24 cellular contexts compared by ENCODE assay signal in the genomic region with DNA sequence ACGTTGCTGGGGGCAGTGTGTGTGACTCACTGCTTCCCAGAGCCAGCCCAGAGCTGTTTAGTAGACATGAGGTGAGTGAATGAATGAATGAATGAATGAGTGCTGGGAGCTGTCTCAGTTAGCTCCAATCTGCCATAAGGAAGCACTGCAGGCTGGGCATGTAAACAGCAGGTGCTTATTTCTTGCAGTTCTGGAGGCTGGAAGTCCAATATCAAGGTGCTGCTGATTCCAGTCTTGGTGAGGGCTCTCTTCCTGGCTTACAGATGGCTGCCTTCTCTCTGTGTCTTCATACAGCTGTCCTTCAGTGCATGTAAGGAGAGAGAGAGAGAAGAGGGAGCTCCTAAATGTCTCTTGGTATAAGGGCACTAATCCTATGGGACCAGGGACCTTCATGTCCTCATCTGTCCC. TPM values are rescaled to one million over a fixed set of nuclear protein-coding genes. Genes with fewer than 3 reads are reported as not detected.
DNase-seq lines count a peak whose midpoint lies in the region; ATAC-seq and TF ChIP-seq lines count a peak whose summit lies in the region.
"Had no signal": no experiment of that assay in that cellular context is flagged by ENCODE, and none has a peak within 500 bp of the region (broad histone marks: within the 10 kb centered on the region; RNA-seq: fewer than 3 reads in every experiment).

No MANE protein-coding gene starts in this region.

- H3K4me3 Mint-ChIP-seq in T-helper 1 cell treated with Interleukin-12 subunit alpha and Interleukin-12 subunit beta and Interleukin-4 antibody, amounts not matched to agents 30 μg/mL and 1 μg/mL, for 36 hours: no peak overlapping the region
- H3K4me3 Mint-ChIP-seq in CD4-positive, alpha-beta T cell: peak overlapping the region; percentile 61
- H3K4me3 Mint-ChIP-seq in activated T-helper 17 cell treated with anti-CD3 and anti-CD28 coated beads, Interleukin-2, amount 50 U/mL, for 72 hours: no peak overlapping the region
- no peak overlapping the region for H3K4me3 Mint-ChIP-seq in neural crest cell
- H3K4me3 Mint-ChIP-seq: T-helper 2 cell treated with Interferon-gamma antibody and Interleukin-4, amounts not matched to agents 5 μg/mL and 100 μg/mL, for 36 hours; WTC11 had no signal

- CTCF ChIA-PET in CD4-positive, alpha-beta T cell (lab: Charles Lee): no interaction called here

- peaks cover 3% of the 10 kb centered on the region for H3K36me3 Mint-ChIP-seq in T-helper 1 cell treated with Interleukin-12 subunit alpha and Interleukin-12 subunit beta and Interleukin-4 antibody, amounts not matched to agents 30 μg/mL and 1 μg/mL, for 36 hours (ENCODE audit: low read depth)
- peaks cover 19% of the 10 kb centered on the region for H3K36me3 Mint-ChIP-seq in CD4-positive, alpha-beta T cell (ENCODE audit: low read depth)
- no peaks in the 10 kb centered on the region for H3K36me3 Mint-ChIP-seq in activated T-helper 17 cell treated with anti-CD3 and anti-CD28 coated beads, Interleukin-2, amount 50 U/mL, for 72 hours (ENCODE audit: low read depth)
- no peaks in the 10 kb centered on the region for H3K36me3 Mint-ChIP-seq in neural crest cell (ENCODE audit: low read depth)
- H3K36me3 Mint-ChIP-seq: naive B cell, WTC11 had no signal

- H3K9me3 Mint-ChIP-seq in T-helper 1 cell treated with Interleukin-12 subunit alpha and Interleukin-12 subunit beta and Interleukin-4 antibody, amounts not matched to agents 30 μg/mL and 1 μg/mL, for 36 hours: no peaks in the 10 kb centered on the region
- no peaks in the 10 kb centered on the region for H3K9me3 Mint-ChIP-seq in CD4-positive, alpha-beta T cell
- no peaks in the 10 kb centered on the region for H3K9me3 Mint-ChIP-seq in activated T-helper 17 cell treated with anti-CD3 and anti-CD28 coated beads, Interleukin-2, amount 50 U/mL, for 72 hours
- no peaks in the 10 kb centered on the region for H3K9me3 Mint-ChIP-seq in neural crest cell
- H3K9me3 Mint-ChIP-seq: naive B cell; T-helper 2 cell treated with Interferon-gamma antibody and Interleukin-4, amounts not matched to agents 5 μg/mL and 100 μg/mL, for 36 hours; WTC11 had no signal

- POLR2A ChIA-PET in CD4-positive, alpha-beta T cell (lab: Charles Lee): no interaction called here

- H3K9me3 ChIP-seq in CD4-positive, alpha-beta T cell (ENCODE audit: control insufficient read depth, low read length): no peaks in the 10 kb centered on the region
- H3K9me3 ChIP-seq: Caco-2, prostate gland, thoracic aorta had no signal

- H3K27ac Mint-ChIP-seq in T-helper 1 cell treated with Interleukin-12 subunit alpha and Interleukin-12 subunit beta and Interleukin-4 antibody, amounts not matched to agents 30 μg/mL and 1 μg/mL, for 36 hours: peak overlapping the region; percentile 67
- peak overlapping the region; percentile 68 for H3K27ac Mint-ChIP-seq in CD4-positive, alpha-beta T cell
- H3K27ac Mint-ChIP-seq in activated T-helper 17 cell treated with anti-CD3 and anti-CD28 coated beads, Interleukin-2, amount 50 U/mL, for 72 hours: peak overlapping the region; percentile 41
- peak overlapping the region; percentile 64 for H3K27ac Mint-ChIP-seq in neural crest cell (ENCODE audit: unreplicated experiment)
- H3K27ac Mint-ChIP-seq: T-helper 2 cell treated with Interferon-gamma antibody and Interleukin-4, amounts not matched to agents 5 μg/mL and 100 μg/mL, for 36 hours; WTC11 had no signal

- H3K27me3 Mint-ChIP-seq in T-helper 1 cell treated with Interleukin-12 subunit alpha and Interleukin-12 subunit beta and Interleukin-4 antibody, amounts not matched to agents 30 μg/mL and 1 μg/mL, for 36 hours (ENCODE audit: low read depth): peaks cover 6% of the 10 kb centered on the region
- H3K27me3 Mint-ChIP-seq in CD4-positive, alpha-beta T cell: no peaks in the 10 kb centered on the region
- no peaks in the 10 kb centered on the region for H3K27me3 Mint-ChIP-seq in activated T-helper 17 cell treated with anti-CD3 and anti-CD28 coated beads, Interleukin-2, amount 50 U/mL, for 72 hours
- H3K27me3 Mint-ChIP-seq in neural crest cell (ENCODE audit: low read depth): peaks cover 8% of the 10 kb centered on the region

- no peak for TF ChIP-seq CTCF in CD4-positive, alpha-beta T cell (IDR thresholded peaks at IDR 0.05)
- TF ChIP-seq CTCF in neural crest cell (conservative IDR thresholded peaks at IDR 0.05): no peak

- no peaks in the 10 kb centered on the region for H3K27me3 ChIP-seq in CD4-positive, alpha-beta T cell (ENCODE audit: control insufficient read depth, insufficient read depth, low read length)

- peak overlapping the region; percentile 18 for H3K27ac ChIP-seq in CD4-positive, alpha-beta T cell (ENCODE audit: low read depth, low read length)
- H3K27ac ChIP-seq: 22Rv1, prostate gland, thoracic aorta had no signal

- intact Hi-C loops in CD4-positive, alpha-beta T cell (cut with DNase I, micrococcal nuclease): loop anchor here in 1 of 2 experiments (2.0 kb wide), 1 partner anchor 101 kb away; no protein-coding TSS in a partner anchor

- DNase-seq in T-helper 1 cell (no peak), neural crest cell (ENCODE audit: low read depth, low spot score) (no peak), D341Med (ENCODE audit: low spot score) (no peak), SHP77 treated with DMSO at 0.1 percent for 48 hours (lab: John Stamatoyannopoulos, UW) (no peak), NCI-H187 (lab: John Stamatoyannopoulos, UW) (no peak)
- no peak for DNase-seq in CD4-positive, alpha-beta T cell
- DNase-seq: amniotic stem cell, DND-41, KG1, mesendoderm, naive B cell, NCI-H1436 treated with DMSO at 0.1 percent for 48 hours, NCI-H2171 treated with DMSO at 0.1 percent for 48 hours, NCI-H524 treated with DMSO at 0.1 percent for 48 hours had no signal

- peaks cover 18% of the 10 kb centered on the region for H3K4me1 Mint-ChIP-seq in T-helper 1 cell treated with Interleukin-12 subunit alpha and Interleukin-12 subunit beta and Interleukin-4 antibody, amounts not matched to agents 30 μg/mL and 1 μg/mL, for 36 hours (ENCODE audit: low read depth)
- peaks cover 46% of the 10 kb centered on the region for H3K4me1 Mint-ChIP-seq in CD4-positive, alpha-beta T cell (ENCODE audit: low read depth)
- peaks cover 12% of the 10 kb centered on the region for H3K4me1 Mint-ChIP-seq in activated T-helper 17 cell treated with anti-CD3 and anti-CD28 coated beads, Interleukin-2, amount 50 U/mL, for 72 hours
- H3K4me1 Mint-ChIP-seq in neural crest cell: no peaks in the 10 kb centered on the region
- H3K4me1 Mint-ChIP-seq: WTC11 had no signal

- no peak for ATAC-seq in CD4-positive, alpha-beta T cell (ENCODE audit: poor library complexity)
- ATAC-seq in activated T-helper 17 cell treated with anti-CD3 and anti-CD28 coated beads, Interleukin-2, amount 50 U/mL, for 72 hours (replicated peaks): no peak
- ATAC-seq: WTC11 had no signal

RNA-seq across cellular contexts. Expression of a gene that starts 4.1 kb away (rescaled TPM):
- total RNA-seq in CD4-positive, alpha-beta T cell: 10 to 100 TPM; 71.2 to 71.7 TPM
- 10 to 100 TPM in 1 of 2 donors, 1 to 10 TPM in 1; 8.4 to 24.6 TPM for total RNA-seq in activated T-helper 17 cell treated with anti-CD3 and anti-CD28 coated beads, Interleukin-2, amount 50 U/mL, for 72 hours
- not detected in 2 replicates for total RNA-seq in neural crest cell
- total RNA-seq: dermis microvascular lymphatic vessel endothelial cell, SK-MEL-5 had no signal

RNA-seq across cellular contexts. Expression of a gene that starts 4.2 kb away (rescaled TPM):
- 10 to 100 TPM; 81.8 TPM for total RNA-seq in CD4-positive, alpha-beta T cell
- total RNA-seq in activated T-helper 17 cell treated with anti-CD3 and anti-CD28 coated beads, Interleukin-2, amount 50 U/mL, for 72 hours: 10 to 100 TPM in 1 of 2 donors, 1 to 10 TPM in 1; 8.1 to 14.8 TPM
- total RNA-seq in neural crest cell: not detected in 2 replicates
- total RNA-seq: dermis microvascular lymphatic vessel endothelial cell, prostate gland, SK-MEL-5, WTC11 had no signal

RNA-seq across cellular contexts. Expression of a gene that starts 27.2 kb away (rescaled TPM):
- total RNA-seq in CD4-positive, alpha-beta T cell: not detected
- 1 to 10 TPM; 1.2 to 5.1 TPM for total RNA-seq in activated T-helper 17 cell treated with anti-CD3 and anti-CD28 coated beads, Interleukin-2, amount 50 U/mL, for 72 hours
- 0.16 TPM in 1 of 2 replicates, not detected in the other for total RNA-seq in neural crest cell
- total RNA-seq: dermis microvascular lymphatic vessel endothelial cell, SK-MEL-5 had no signal
